7 cellular contexts compared by ENCODE assay signal in genomic region chr13:48531416-48532145, GRCh38. TPM values are rescaled to one million over a fixed set of nuclear protein-coding genes. Genes with fewer than 3 reads are reported as not detected.
DNase-seq lines count a peak whose midpoint lies in the region; TF ChIP-seq lines count a peak whose summit lies in the region.

No MANE protein-coding gene starts in this region.

- peak overlapping the region; percentile 91 for H3K4me2 ChIP-seq in OCI-LY3 (ENCODE audit: low read length)

- no peak for TF ChIP-seq CTCF in OCI-LY3 (IDR thresholded peaks at IDR 0.05; ENCODE audit: low read depth, low read length)

- peak; percentile 18 for DNase-seq in cerebellum (ENCODE audit: low spot score)
- DNase-seq in GOT3 (lab: John Stamatoyannopoulos, UW): no peak
- no peak for DNase-seq in OCI-M1 (lab: John Stamatoyannopoulos, UW)
- DNase-seq in NCI-H1417 treated with DMSO at 0.1 percent for 48 hours (lab: John Stamatoyannopoulos, UW): no peak

- H4K20me1 ChIP-seq in OCI-LY3 (ENCODE audit: insufficient read depth, low read length): no peaks in the 10 kb centered on the region

- peaks cover 65% of the 10 kb centered on the region for H3K4me1 ChIP-seq in OCI-LY3 (ENCODE audit: low read length)
- peaks cover 59% of the 10 kb centered on the region for H3K4me1 ChIP-seq in mononuclear cell (ENCODE audit: insufficient read depth, low read length)

- TF ChIP-seq POLR2A in GM19099 (IDR thresholded peaks at IDR 0.05; ENCODE audit: extremely low read depth, insufficient read length, low read depth): peak; percentile 6

- H3K27me3 ChIP-seq in OCI-LY3 (ENCODE audit: low read depth, low read length) (no peaks in the 10 kb centered on the region), mononuclear cell (ENCODE audit: insufficient read depth, low read length) (no peaks in the 10 kb centered on the region)

- peaks cover 43% of the 10 kb centered on the region for H3K79me2 ChIP-seq in OCI-LY3 (ENCODE audit: low read length)

- H3K4me3 ChIP-seq in OCI-LY3 (ENCODE audit: low read length) (peak overlapping the region; percentile 77), mononuclear cell (ENCODE audit: low read length) (peak overlapping the region; percentile 80)

- H3K27ac ChIP-seq in OCI-LY3 (ENCODE audit: low read length): peak overlapping the region; percentile 94

- H2AFZ ChIP-seq in OCI-LY3 (ENCODE audit: low read depth, low read length): 0 out of 2 replicates have a peak overlapping the region, but pooled peaks have one; percentile 19

- peak overlapping the region; percentile 93 for H3K9ac ChIP-seq in OCI-LY3 (ENCODE audit: low read length)

- H3K9me3 ChIP-seq in OCI-LY3 (ENCODE audit: insufficient read depth, low read length) (no peaks in the 10 kb centered on the region; the same call in 1 of the 2 replicates), mononuclear cell (ENCODE audit: low read depth, low read length) (no peaks in the 10 kb centered on the region)

- peaks cover 6% of the 10 kb centered on the region for H3K36me3 ChIP-seq in OCI-LY3 (replicated peaks; ENCODE audit: low read depth, low read length)

RNA-seq across cellular contexts. Expression of gene RCBTB2, which starts 1.3 kb away (rescaled TPM):
- total RNA-seq in cerebellum (42.2 TPM), mononuclear cell (10.4 TPM)
